Comparison of ENCODE assay signal across 1 cellular context in the genomic region with DNA sequence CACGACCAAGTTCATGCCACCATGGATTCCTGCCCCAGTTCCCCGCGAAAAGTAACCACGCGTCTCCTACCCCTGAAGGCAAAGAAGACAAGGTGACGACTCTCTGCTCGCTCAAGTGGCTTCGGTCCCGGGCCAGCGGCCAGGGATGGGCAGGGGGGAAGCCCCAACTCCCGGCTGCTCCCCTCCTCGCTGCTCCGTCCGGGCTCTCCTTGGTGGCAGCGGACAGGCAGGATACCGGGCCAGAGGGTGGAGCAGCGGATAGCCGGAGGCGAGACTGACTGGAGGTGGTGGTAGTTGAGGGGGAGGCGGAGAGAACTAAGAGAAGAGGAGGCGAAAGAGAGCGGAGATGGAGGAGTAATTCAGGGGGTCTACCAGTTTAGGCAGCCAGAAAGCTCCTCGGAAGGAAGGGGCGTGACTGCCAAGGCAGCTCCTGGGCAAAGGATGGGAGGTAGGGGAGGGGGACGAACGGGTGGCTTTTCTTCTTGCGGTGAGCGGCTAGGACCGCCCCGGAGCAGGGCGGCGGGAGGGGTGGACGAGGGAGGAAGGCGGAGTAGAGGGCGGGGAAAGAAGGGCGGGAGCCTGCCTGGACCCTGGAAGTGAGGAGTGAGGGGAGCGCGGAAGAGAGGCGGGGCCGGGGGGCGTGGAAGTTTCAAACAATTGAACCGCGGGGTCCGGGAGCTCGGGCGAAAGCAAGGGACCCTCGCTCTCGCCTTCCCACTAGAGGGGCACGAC.
TF ChIP-seq lines count a peak whose summit lies in the region.

TSS of gene AMOT (minus strand) at position 450 of the 732 bp plus-strand sequence. CDS start 17,705 bp downstream, outside the sequence.

TF ChIP-seq in HEK293, 187 proteins besides CTCF, POLR2A, EP300 and RAD21 (continued from another document and continues in another):
- TF ChIP-seq, protein P1, sequence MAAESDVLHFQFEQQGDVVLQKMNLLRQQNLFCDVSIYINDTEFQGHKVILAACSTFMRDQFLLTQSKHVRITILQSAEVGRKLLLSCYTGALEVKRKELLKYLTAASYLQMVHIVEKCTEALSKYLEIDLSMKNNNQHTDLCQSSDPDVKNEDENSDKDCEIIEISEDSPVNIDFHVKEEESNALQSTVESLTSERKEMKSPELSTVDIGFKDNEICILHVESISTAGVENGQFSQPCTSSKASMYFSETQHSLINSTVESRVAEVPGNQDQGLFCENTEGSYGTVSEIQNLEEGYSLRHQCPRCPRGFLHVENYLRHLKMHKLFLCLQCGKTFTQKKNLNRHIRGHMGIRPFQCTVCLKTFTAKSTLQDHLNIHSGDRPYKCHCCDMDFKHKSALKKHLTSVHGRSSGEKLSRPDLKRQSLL (tag by site-specific recombination; IDR thresholded peaks at IDR 0.05): no peak
- TF ChIP-seq YY2 (tag by site-specific recombination; IDR thresholded peaks at IDR 0.05) (no peak), PRDM4 (tag by site-specific recombination; IDR thresholded peaks at IDR 0.05) (peak; percentile 64; the same call in 1 of the 2 replicates), ZNF112 (tag by site-specific recombination; IDR thresholded peaks at IDR 0.05) (no peak), GLI2 (tag by site-specific recombination; IDR thresholded peaks at IDR 0.05; ENCODE audit: borderline replicate concordance, low read depth) (no peak), ZNF610 (tag by site-specific recombination; IDR thresholded peaks at IDR 0.05; ENCODE audit: borderline replicate concordance) (peak; percentile 41; the same call in 1 of the 2 replicates), ZNF830 (tag by site-specific recombination; IDR thresholded peaks at IDR 0.05; ENCODE audit: low read depth) (no peak), ZNF133 (tag by site-specific recombination; IDR thresholded peaks at IDR 0.05) (no peak), ZNF571 (tag by site-specific recombination; IDR thresholded peaks at IDR 0.05) (no peak), RBAK (tag by site-specific recombination; IDR thresholded peaks at IDR 0.05) (no peak), ZBTB1 (tag by site-specific recombination; IDR thresholded peaks at IDR 0.05) (no peak), ZNF473 (tag by site-specific recombination; IDR thresholded peaks at IDR 0.05) (no peak), ZNF747 (tag by site-specific recombination; IDR thresholded peaks at IDR 0.05) (no peak), KLF8 (tag by site-specific recombination; IDR thresholded peaks at IDR 0.05) (peak; percentile 83; the same call in 1 of the 2 replicates), ZNF335 (tag by site-specific recombination; conservative IDR thresholded peaks at IDR 0.05) (peak; percentile 63; the same call in 1 of the 2 replicates), ZNF214 (tag by site-specific recombination; IDR thresholded peaks at IDR 0.05; ENCODE audit: borderline replicate concordance) (no peak), MEIS1 (CRISPR knock-in tag; IDR thresholded peaks at IDR 0.05; ENCODE audit: borderline replicate concordance) (no peak), ATF2 (tag by site-specific recombination; IDR thresholded peaks at IDR 0.05; ENCODE audit: low read depth) (no peak), ZNF558 (tag by site-specific recombination; IDR thresholded peaks at IDR 0.05) (no peak), ZNF324 (tag by site-specific recombination; IDR thresholded peaks at IDR 0.05) (no peak), ELK4 (IDR thresholded peaks at IDR 0.05; ENCODE audit: borderline replicate concordance, low read depth, low read length) (no peak), ZBTB49 (tag by site-specific recombination; IDR thresholded peaks at IDR 0.05; ENCODE audit: low read depth) (no peak), ZBTB48 (tag by site-specific recombination; IDR thresholded peaks at IDR 0.05) (no peak), ZNF175 (tag by site-specific recombination; IDR thresholded peaks at IDR 0.05) (no peak), ZFP41 (tag by site-specific recombination; IDR thresholded peaks at IDR 0.05; ENCODE audit: borderline replicate concordance) (no peak), ZNF18 (tag by site-specific recombination; IDR thresholded peaks at IDR 0.05) (no peak), ZNF776 (tag by site-specific recombination; IDR thresholded peaks at IDR 0.05; ENCODE audit: borderline replicate concordance) (no peak), OVOL3 (tag by site-specific recombination; IDR thresholded peaks at IDR 0.05) (no peak), ZNF341 (tag by site-specific recombination; IDR thresholded peaks at IDR 0.05; ENCODE audit: low read depth) (peak; percentile 98), ZNF791 (tag by site-specific recombination; IDR thresholded peaks at IDR 0.05) (no peak), ZNF37A (tag by site-specific recombination; IDR thresholded peaks at IDR 0.05) (no peak), YY1 (tag by site-specific recombination; IDR thresholded peaks at IDR 0.05) (no peak), SETDB1 (IDR thresholded peaks at IDR 0.05; ENCODE audit: insufficient read length, low read length) (no peak), ZNF416 (tag by site-specific recombination; IDR thresholded peaks at IDR 0.05) (no peak), ZNF600 (tag by site-specific recombination; IDR thresholded peaks at IDR 0.05) (no peak; the same call in 1 of the 2 replicates), ZNF529 (tag by site-specific recombination; IDR thresholded peaks at IDR 0.05; ENCODE audit: insufficient replicate concordance) (no peak), ZNF302 (tag by site-specific recombination; IDR thresholded peaks at IDR 0.05; ENCODE audit: low read depth) (no peak), ZSCAN4 (tag by site-specific recombination; IDR thresholded peaks at IDR 0.05) (no peak), ZNF223 (tag by site-specific recombination; IDR thresholded peaks at IDR 0.05) (0 out of 2 replicates have a peak, but pooled peaks have one; percentile 32), ZBTB7A (tag by site-specific recombination; IDR thresholded peaks at IDR 0.05; ENCODE audit: low read depth) (no peak), ZNF658 (tag by site-specific recombination; IDR thresholded peaks at IDR 0.05) (no peak)
- TF ChIP-seq, protein P2, sequence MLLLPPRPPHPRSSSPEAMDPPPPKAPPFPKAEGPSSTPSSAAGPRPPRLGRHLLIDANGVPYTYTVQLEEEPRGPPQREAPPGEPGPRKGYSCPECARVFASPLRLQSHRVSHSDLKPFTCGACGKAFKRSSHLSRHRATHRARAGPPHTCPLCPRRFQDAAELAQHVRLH (tag by site-specific recombination; IDR thresholded peaks at IDR 0.05): no peak
- TF ChIP-seq, protein P3, sequence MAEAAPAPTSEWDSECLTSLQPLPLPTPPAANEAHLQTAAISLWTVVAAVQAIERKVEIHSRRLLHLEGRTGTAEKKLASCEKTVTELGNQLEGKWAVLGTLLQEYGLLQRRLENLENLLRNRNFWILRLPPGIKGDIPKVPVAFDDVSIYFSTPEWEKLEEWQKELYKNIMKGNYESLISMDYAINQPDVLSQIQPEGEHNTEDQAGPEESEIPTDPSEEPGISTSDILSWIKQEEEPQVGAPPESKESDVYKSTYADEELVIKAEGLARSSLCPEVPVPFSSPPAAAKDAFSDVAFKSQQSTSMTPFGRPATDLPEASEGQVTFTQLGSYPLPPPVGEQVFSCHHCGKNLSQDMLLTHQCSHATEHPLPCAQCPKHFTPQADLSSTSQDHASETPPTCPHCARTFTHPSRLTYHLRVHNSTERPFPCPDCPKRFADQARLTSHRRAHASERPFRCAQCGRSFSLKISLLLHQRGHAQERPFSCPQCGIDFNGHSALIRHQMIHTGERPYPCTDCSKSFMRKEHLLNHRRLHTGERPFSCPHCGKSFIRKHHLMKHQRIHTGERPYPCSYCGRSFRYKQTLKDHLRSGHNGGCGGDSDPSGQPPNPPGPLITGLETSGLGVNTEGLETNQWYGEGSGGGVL (tag by site-specific recombination; IDR thresholded peaks at IDR 0.05): peak; percentile 86
- TF ChIP-seq, protein P4, sequence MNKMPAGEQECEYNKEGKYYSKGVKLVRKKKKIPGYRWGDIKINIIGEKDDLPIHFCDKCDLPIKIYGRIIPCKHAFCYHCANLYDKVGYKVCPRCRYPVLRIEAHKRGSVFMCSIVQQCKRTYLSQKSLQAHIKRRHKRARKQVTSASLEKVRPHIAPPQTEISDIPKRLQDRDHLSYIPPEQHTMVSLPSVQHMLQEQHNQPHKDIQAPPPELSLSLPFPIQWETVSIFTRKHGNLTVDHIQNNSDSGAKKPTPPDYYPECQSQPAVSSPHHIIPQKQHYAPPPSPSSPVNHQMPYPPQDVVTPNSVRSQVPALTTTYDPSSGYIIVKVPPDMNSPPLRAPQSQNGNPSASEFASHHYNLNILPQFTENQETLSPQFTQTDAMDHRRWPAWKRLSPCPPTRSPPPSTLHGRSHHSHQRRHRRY (tag by site-specific recombination; IDR thresholded peaks at IDR 0.05): no peak
- TF ChIP-seq, protein P5, sequence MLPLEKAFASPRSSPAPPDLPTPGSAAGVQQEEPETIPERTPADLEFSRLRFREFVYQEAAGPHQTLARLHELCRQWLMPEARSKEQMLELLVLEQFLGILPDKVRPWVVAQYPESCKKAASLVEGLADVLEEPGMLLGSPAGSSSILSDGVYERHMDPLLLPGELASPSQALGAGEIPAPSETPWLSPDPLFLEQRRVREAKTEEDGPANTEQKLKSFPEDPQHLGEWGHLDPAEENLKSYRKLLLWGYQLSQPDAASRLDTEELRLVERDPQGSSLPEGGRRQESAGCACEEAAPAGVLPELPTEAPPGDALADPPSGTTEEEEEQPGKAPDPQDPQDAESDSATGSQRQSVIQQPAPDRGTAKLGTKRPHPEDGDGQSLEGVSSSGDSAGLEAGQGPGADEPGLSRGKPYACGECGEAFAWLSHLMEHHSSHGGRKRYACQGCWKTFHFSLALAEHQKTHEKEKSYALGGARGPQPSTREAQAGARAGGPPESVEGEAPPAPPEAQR (tag by site-specific recombination; IDR thresholded peaks at IDR 0.05): no peak
